In genomic region chr1:5857508-5858090, GRCh38 we compare ENCODE assay signal across 1 cellular context.
TF ChIP-seq lines count a peak whose summit lies in the region.

No MANE protein-coding gene starts in this region.

TF ChIP-seq in SK-N-SH, 30 proteins besides CTCF, POLR2A, EP300 and RAD21 (continued from another document):
- TF ChIP-seq MAX (IDR thresholded peaks at IDR 0.05; ENCODE audit: low read depth) (no peak), TEAD4 (IDR thresholded peaks at IDR 0.05; ENCODE audit: borderline replicate concordance, insufficient read depth) (no peak), RFX5 (IDR thresholded peaks at IDR 0.05; ENCODE audit: low read length) (no peak), MEF2A (IDR thresholded peaks at IDR 0.05; ENCODE audit: borderline replicate concordance, low read depth) (no peak), NFIC (IDR thresholded peaks at IDR 0.05; ENCODE audit: borderline replicate concordance) (no peak), JUND (IDR thresholded peaks at IDR 0.05) (no peak), GATA2 (CRISPR knock-in tag; IDR thresholded peaks at IDR 0.05) (peak; percentile 97), USF1 (IDR thresholded peaks at IDR 0.05; ENCODE audit: borderline replicate concordance, low read depth) (no peak)
